1 cellular context compared by ENCODE assay signal in the genomic region with DNA sequence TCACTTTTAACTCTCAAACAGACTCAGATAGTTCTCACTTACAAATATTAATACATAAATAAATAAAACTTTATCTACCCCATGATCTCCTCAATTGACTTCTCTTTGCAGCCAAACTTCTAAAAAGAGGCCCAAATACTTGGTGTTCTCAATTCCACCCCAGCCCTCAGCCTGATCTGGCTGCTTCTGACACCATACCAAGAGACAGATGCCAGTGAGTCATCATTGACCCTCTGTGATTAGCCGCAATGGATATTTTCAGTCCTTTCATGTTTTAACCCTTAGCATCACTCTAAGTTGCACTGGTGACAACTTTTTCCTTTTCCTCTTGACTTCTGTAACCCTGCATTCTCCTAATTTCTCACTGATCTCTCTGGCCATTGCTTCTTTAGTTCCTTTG.
TF ChIP-seq lines count a peak whose summit lies in the region.

No MANE protein-coding gene starts in this region.

TF ChIP-seq in SK-N-SH, 30 proteins besides CTCF, POLR2A, EP300 and RAD21 (continued from another document):
- TF ChIP-seq, protein P1, sequence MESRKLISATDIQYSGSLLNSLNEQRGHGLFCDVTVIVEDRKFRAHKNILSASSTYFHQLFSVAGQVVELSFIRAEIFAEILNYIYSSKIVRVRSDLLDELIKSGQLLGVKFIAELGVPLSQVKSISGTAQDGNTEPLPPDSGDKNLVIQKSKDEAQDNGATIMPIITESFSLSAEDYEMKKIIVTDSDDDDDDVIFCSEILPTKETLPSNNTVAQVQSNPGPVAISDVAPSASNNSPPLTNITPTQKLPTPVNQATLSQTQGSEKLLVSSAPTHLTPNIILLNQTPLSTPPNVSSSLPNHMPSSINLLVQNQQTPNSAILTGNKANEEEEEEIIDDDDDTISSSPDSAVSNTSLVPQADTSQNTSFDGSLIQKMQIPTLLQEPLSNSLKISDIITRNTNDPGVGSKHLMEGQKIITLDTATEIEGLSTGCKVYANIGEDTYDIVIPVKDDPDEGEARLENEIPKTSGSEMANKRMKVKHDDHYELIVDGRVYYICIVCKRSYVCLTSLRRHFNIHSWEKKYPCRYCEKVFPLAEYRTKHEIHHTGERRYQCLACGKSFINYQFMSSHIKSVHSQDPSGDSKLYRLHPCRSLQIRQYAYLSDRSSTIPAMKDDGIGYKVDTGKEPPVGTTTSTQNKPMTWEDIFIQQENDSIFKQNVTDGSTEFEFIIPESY (IDR thresholded peaks at IDR 0.05; ENCODE audit: borderline replicate concordance, low read depth), result no peak
- TF ChIP-seq, protein P2, sequence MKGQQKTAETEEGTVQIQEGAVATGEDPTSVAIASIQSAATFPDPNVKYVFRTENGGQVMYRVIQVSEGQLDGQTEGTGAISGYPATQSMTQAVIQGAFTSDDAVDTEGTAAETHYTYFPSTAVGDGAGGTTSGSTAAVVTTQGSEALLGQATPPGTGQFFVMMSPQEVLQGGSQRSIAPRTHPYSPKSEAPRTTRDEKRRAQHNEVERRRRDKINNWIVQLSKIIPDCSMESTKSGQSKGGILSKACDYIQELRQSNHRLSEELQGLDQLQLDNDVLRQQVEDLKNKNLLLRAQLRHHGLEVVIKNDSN (IDR thresholded peaks at IDR 0.05; ENCODE audit: borderline replicate concordance, low read depth), result no peak
- TF ChIP-seq JUND (IDR thresholded peaks at IDR 0.05) (peak; percentile 87), RXRA (IDR thresholded peaks at IDR 0.05; ENCODE audit: borderline replicate concordance, low read depth) (peak; percentile 91), NFIC (IDR thresholded peaks at IDR 0.05; ENCODE audit: borderline replicate concordance) (peak; percentile 71), TCF12 (IDR thresholded peaks at IDR 0.05) (peak; percentile 92), RFX5 (IDR thresholded peaks at IDR 0.05; ENCODE audit: low read length) (no peak), POLR2AphosphoS5 (IDR thresholded peaks at IDR 0.05; ENCODE audit: low read depth, low read length) (peak; percentile 44; the same call in 1 of the 2 replicates), GABPA (IDR thresholded peaks at IDR 0.05; ENCODE audit: low read depth) (no peak)
